Comparison of ENCODE assay signal across 10 cellular contexts in genomic region chr17:34378664-34379101, GRCh38.
DNase-seq lines count a peak whose midpoint lies in the region; ATAC-seq and TF ChIP-seq lines count a peak whose summit lies in the region.
"Had no signal": no experiment of that assay in that cellular context is flagged by ENCODE, and none has a peak within 500 bp of the region (broad histone marks: within the 10 kb centered on the region; RNA-seq: fewer than 3 reads in every experiment).

No MANE protein-coding gene starts in this region.

- no peak for TF ChIP-seq CTCF in neutrophil (IDR thresholded peaks at IDR 0.05)

- no peaks in the 10 kb centered on the region for H3K36me3 ChIP-seq in neutrophil
- H3K36me3 ChIP-seq: right lobe of liver had no signal

- peak; percentile 67 for ATAC-seq in HG02943 (IDR thresholded peaks at IDR 0.05; ENCODE audit: low read depth, unreplicated experiment)

- peak; percentile 51 for DNase-seq in activated CD4-positive, alpha-beta T cell treated with anti-CD3 and anti-CD28 coated beads for 48 hours
- no peak for DNase-seq in activated CD4-positive, alpha-beta T cell treated with anti-CD3 and anti-CD28 coated beads for 1 hour
- DNase-seq in SIG-M5 treated with dmso at 0.1 percent for 504 hours (lab: John Stamatoyannopoulos, UW; ENCODE audit: unreplicated experiment) (peak; percentile 85), cortex of kidney (lab: John Stamatoyannopoulos, UW) (no peak), NCI-H2227 (lab: John Stamatoyannopoulos, UW; ENCODE audit: unreplicated experiment) (no peak), SW 1271 (lab: John Stamatoyannopoulos, UW) (no peak)
- DNase-seq: ACHN, right lobe of liver had no signal

- H3K4me1 ChIP-seq in neutrophil (ENCODE audit: control insufficient read depth in 1 of 2, insufficient read depth in 1 of 2, low read depth in 1 of 2, low read length in 1 of 2), result peaks cover 8 to 12% of the 10 kb centered on the region in 2 experiments
- H3K4me1 ChIP-seq: right lobe of liver had no signal

- H3K9me3 ChIP-seq in neutrophil, result no peaks in the 10 kb centered on the region
- H3K9me3 ChIP-seq: right lobe of liver had no signal

- H3K4me3 ChIP-seq in neutrophil (ENCODE audit: low read depth in 1 of 2, low read length in 1 of 2), result peak overlapping the region; percentile 30 to 39
- H3K4me3 ChIP-seq: right lobe of liver had no signal

- H3K27me3 ChIP-seq in neutrophil, result peaks cover 7% of the 10 kb centered on the region
- H3K27me3 ChIP-seq: right lobe of liver had no signal

- H3K27ac ChIP-seq in neutrophil, result peak overlapping the region; percentile 62
- H3K27ac ChIP-seq: right lobe of liver had no signal

Comparison
In these comparisons a context has a peak if more than half of its experiments do, and no peak if none do; other contexts are left out.
1. DNase-seq: peak in activated CD4-positive, alpha-beta T cell treated with anti-CD3 and anti-CD28 coated beads for 48 hours (single experiment) and SIG-M5 treated with dmso at 0.1 percent for 504 hours (single experiment); none in activated CD4-positive, alpha-beta T cell treated with anti-CD3 and anti-CD28 coated beads for 1 hour (single experiment), cortex of kidney (single experiment), NCI-H2227 (single experiment) and SW 1271 (0 of 2).